2 cellular contexts compared by ENCODE assay signal in genomic region chr3:13858768-13859520, GRCh38.
TF ChIP-seq lines count a peak whose summit lies in the region.

No MANE protein-coding gene starts in this region.

TF ChIP-seq in K562, 482 proteins besides CTCF, POLR2A, EP300 and RAD21 (continues in another document):
- no peak for TF ChIP-seq ATF7 (IDR thresholded peaks at IDR 0.05)
- no peak for TF ChIP-seq ZC3H11A (IDR thresholded peaks at IDR 0.05; ENCODE audit: low read depth, low read length)
- 0 out of 2 replicates have a peak, but pooled peaks have one; percentile 49 for TF ChIP-seq BCOR (IDR thresholded peaks at IDR 0.05)
- TF ChIP-seq ASH1L (IDR thresholded peaks at IDR 0.05; ENCODE audit: borderline replicate concordance, low read depth, partially characterized antibody) = no peak
- TF ChIP-seq ADNP (tag; IDR thresholded peaks at IDR 0.05) = 0 out of 2 replicates have a peak, but pooled peaks have one; percentile 68
- TF ChIP-seq CHD1 (IDR thresholded peaks at IDR 0.05; ENCODE audit: low read length) = no peak
- TF ChIP-seq EHMT2 (IDR thresholded peaks at IDR 0.05) = no peak
- TF ChIP-seq ZNF253 (CRISPR knock-in tag; conservative IDR thresholded peaks at IDR 0.05) = no peak
- no peak for TF ChIP-seq HSF4 (CRISPR knock-in tag; IDR thresholded peaks at IDR 0.05; ENCODE audit: borderline replicate concordance)
- TF ChIP-seq CBFB (CRISPR knock-in tag; IDR thresholded peaks at IDR 0.05) = no peak
- TF ChIP-seq L3MBTL2 (IDR thresholded peaks at IDR 0.05) = no peak
- no peak for TF ChIP-seq CAMTA2 (CRISPR knock-in tag; conservative IDR thresholded peaks at IDR 0.05)
- TF ChIP-seq ZFP36 (IDR thresholded peaks at IDR 0.05; ENCODE audit: low read depth, low read length, partially characterized antibody) = peak; percentile 78
- no peak for TF ChIP-seq ZNF134 (CRISPR knock-in tag; conservative IDR thresholded peaks at IDR 0.05)
- TF ChIP-seq BDP1 (IDR thresholded peaks at IDR 0.05; ENCODE audit: insufficient read depth, insufficient read length) = no peak
- TF ChIP-seq SMARCA5 (IDR thresholded peaks at IDR 0.05) = 0 out of 2 replicates have a peak, but pooled peaks have one; percentile 22
- TF ChIP-seq MIER1 (IDR thresholded peaks at IDR 0.05; ENCODE audit: low read depth) = no peak
- no peak for TF ChIP-seq FOS (IDR thresholded peaks at IDR 0.05; ENCODE audit: extremely low read depth, insufficient read length)
- no peak for TF ChIP-seq U2AF2 (optimal IDR thresholded peaks at IDR 0.05; ENCODE audit: low read depth, low read length)
- TF ChIP-seq HLTF (IDR thresholded peaks at IDR 0.05) = no peak
- TF ChIP-seq, protein P1, sequence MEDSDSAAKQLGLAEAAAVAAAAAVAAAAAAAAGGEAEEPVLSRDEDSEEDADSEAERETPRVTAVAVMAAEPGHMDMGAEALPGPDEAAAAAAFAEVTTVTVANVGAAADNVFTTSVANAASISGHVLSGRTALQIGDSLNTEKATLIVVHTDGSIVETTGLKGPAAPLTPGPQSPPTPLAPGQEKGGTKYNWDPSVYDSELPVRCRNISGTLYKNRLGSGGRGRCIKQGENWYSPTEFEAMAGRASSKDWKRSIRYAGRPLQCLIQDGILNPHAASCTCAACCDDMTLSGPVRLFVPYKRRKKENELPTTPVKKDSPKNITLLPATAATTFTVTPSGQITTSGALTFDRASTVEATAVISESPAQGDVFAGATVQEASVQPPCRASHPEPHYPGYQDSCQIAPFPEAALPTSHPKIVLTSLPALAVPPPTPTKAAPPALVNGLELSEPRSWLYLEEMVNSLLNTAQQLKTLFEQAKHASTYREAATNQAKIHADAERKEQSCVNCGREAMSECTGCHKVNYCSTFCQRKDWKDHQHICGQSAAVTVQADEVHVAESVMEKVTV (CRISPR knock-in tag; IDR thresholded peaks at IDR 0.05) = no peak
- no peak for TF ChIP-seq KAT2B (IDR thresholded peaks at IDR 0.05; ENCODE audit: low read depth, low read length)
- TF ChIP-seq TCF7L2 (IDR thresholded peaks at IDR 0.05; ENCODE audit: low read depth, low read length) = no peak
- TF ChIP-seq NFE2 (IDR thresholded peaks at IDR 0.05; ENCODE audit: low read depth) = no peak
- peak; percentile 94 for TF ChIP-seq RBM25 (IDR thresholded peaks at IDR 0.05; ENCODE audit: low read depth, low read length, severe bottlenecking)
- TF ChIP-seq BRF1 (IDR thresholded peaks at IDR 0.05; ENCODE audit: borderline replicate concordance, extremely low read depth, insufficient read length) = no peak
- TF ChIP-seq RBBP5 (IDR thresholded peaks at IDR 0.05; ENCODE audit: borderline replicate concordance, insufficient read depth, low read length, poor library complexity, severe bottlenecking) = no peak
- no peak for TF ChIP-seq GABPB2 (CRISPR knock-in tag; conservative IDR thresholded peaks at IDR 0.05)
- TF ChIP-seq NEUROD1 (IDR thresholded peaks at IDR 0.05; ENCODE audit: borderline replicate concordance, low read depth, low read length, partially characterized antibody) = no peak
- peak; percentile 78 for TF ChIP-seq ESRRA (IDR thresholded peaks at IDR 0.05; ENCODE audit: borderline replicate concordance, low read depth)
- no peak for TF ChIP-seq MBD2 (IDR thresholded peaks at IDR 0.05; ENCODE audit: borderline replicate concordance, low read depth)
- TF ChIP-seq TEAD4 (IDR thresholded peaks at IDR 0.05; ENCODE audit: low read length) = no peak
- no peak for TF ChIP-seq TEAD4 (CRISPR knock-in tag; IDR thresholded peaks at IDR 0.05; ENCODE audit: borderline replicate concordance)
- TF ChIP-seq KDM1A (IDR thresholded peaks at IDR 0.05) = no peak
- TF ChIP-seq NFIC (IDR thresholded peaks at IDR 0.05) = no peak

TF ChIP-seq in HepG2, 621 proteins besides CTCF, POLR2A, EP300 and RAD21:
- TF ChIP-seq CEBPB (IDR thresholded peaks at IDR 0.05; ENCODE audit: borderline replicate concordance, low read depth, low read length) (peak; percentile 17; the same call in 1 of the 2 replicates), RFX5 (IDR thresholded peaks at IDR 0.05; ENCODE audit: low read depth, low read length) (no peak), ZSCAN21 (CRISPR knock-in tag; IDR thresholded peaks at IDR 0.05; ENCODE audit: borderline replicate concordance) (peak; percentile 33; the same call in 1 of the 2 replicates), CBX2 (IDR thresholded peaks at IDR 0.05; ENCODE audit: low read depth, low read length) (no peak), CBX2 (CRISPR knock-in tag; IDR thresholded peaks at IDR 0.05; ENCODE audit: low read depth) (no peak), ZNF232 (CRISPR knock-in tag; IDR thresholded peaks at IDR 0.05; ENCODE audit: borderline replicate concordance) (no peak)
